In genomic region chr6:11153447-11153846, GRCh38 we compare ENCODE assay signal across 1 cellular context.
TF ChIP-seq lines count a peak whose summit lies in the region.

No MANE protein-coding gene starts in this region.

TF ChIP-seq in K562, 482 proteins besides CTCF, POLR2A, EP300 and RAD21:
- TF ChIP-seq KAT8 (IDR thresholded peaks at IDR 0.05; ENCODE audit: low read depth) (no peak), TEAD4 (IDR thresholded peaks at IDR 0.05; ENCODE audit: low read length) (no peak), TEAD4 (CRISPR knock-in tag; IDR thresholded peaks at IDR 0.05; ENCODE audit: borderline replicate concordance) (no peak), CCAR2 (IDR thresholded peaks at IDR 0.05; ENCODE audit: low read depth, low read length) (no peak), JUNB (CRISPR knock-in tag; conservative IDR thresholded peaks at IDR 0.05) (no peak), BHLHE40 (IDR thresholded peaks at IDR 0.05; ENCODE audit: low read length) (peak; percentile 55), PTRF (tag; IDR thresholded peaks at IDR 0.05) (no peak), L3MBTL2 (IDR thresholded peaks at IDR 0.05) (peak; percentile 73), E2F8 (IDR thresholded peaks at IDR 0.05; ENCODE audit: low read depth, partially characterized antibody) (no peak)
- TF ChIP-seq, protein P1, sequence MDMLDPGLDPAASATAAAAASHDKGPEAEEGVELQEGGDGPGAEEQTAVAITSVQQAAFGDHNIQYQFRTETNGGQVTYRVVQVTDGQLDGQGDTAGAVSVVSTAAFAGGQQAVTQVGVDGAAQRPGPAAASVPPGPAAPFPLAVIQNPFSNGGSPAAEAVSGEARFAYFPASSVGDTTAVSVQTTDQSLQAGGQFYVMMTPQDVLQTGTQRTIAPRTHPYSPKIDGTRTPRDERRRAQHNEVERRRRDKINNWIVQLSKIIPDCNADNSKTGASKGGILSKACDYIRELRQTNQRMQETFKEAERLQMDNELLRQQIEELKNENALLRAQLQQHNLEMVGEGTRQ (CRISPR knock-in tag; IDR thresholded peaks at IDR 0.05): 0 out of 2 replicates have a peak, but pooled peaks have one; percentile 27
- TF ChIP-seq, protein P2, sequence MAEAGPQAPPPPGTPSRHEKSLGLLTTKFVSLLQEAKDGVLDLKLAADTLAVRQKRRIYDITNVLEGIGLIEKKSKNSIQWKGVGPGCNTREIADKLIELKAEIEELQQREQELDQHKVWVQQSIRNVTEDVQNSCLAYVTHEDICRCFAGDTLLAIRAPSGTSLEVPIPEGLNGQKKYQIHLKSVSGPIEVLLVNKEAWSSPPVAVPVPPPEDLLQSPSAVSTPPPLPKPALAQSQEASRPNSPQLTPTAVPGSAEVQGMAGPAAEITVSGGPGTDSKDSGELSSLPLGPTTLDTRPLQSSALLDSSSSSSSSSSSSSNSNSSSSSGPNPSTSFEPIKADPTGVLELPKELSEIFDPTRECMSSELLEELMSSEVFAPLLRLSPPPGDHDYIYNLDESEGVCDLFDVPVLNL (CRISPR knock-in tag; IDR thresholded peaks at IDR 0.05; ENCODE audit: low read depth): no peak
- TF ChIP-seq, protein P3, sequence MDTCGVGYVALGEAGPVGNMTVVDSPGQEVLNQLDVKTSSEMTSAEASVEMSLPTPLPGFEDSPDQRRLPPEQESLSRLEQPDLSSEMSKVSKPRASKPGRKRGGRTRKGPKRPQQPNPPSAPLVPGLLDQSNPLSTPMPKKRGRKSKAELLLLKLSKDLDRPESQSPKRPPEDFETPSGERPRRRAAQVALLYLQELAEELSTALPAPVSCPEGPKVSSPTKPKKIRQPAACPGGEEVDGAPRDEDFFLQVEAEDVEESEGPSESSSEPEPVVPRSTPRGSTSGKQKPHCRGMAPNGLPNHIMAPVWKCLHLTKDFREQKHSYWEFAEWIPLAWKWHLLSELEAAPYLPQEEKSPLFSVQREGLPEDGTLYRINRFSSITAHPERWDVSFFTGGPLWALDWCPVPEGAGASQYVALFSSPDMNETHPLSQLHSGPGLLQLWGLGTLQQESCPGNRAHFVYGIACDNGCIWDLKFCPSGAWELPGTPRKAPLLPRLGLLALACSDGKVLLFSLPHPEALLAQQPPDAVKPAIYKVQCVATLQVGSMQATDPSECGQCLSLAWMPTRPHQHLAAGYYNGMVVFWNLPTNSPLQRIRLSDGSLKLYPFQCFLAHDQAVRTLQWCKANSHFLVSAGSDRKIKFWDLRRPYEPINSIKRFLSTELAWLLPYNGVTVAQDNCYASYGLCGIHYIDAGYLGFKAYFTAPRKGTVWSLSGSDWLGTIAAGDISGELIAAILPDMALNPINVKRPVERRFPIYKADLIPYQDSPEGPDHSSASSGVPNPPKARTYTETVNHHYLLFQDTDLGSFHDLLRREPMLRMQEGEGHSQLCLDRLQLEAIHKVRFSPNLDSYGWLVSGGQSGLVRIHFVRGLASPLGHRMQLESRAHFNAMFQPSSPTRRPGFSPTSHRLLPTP (IDR thresholded peaks at IDR 0.05; ENCODE audit: borderline replicate concordance, extremely low read depth, insufficient read length): no peak
- TF ChIP-seq, protein P4, sequence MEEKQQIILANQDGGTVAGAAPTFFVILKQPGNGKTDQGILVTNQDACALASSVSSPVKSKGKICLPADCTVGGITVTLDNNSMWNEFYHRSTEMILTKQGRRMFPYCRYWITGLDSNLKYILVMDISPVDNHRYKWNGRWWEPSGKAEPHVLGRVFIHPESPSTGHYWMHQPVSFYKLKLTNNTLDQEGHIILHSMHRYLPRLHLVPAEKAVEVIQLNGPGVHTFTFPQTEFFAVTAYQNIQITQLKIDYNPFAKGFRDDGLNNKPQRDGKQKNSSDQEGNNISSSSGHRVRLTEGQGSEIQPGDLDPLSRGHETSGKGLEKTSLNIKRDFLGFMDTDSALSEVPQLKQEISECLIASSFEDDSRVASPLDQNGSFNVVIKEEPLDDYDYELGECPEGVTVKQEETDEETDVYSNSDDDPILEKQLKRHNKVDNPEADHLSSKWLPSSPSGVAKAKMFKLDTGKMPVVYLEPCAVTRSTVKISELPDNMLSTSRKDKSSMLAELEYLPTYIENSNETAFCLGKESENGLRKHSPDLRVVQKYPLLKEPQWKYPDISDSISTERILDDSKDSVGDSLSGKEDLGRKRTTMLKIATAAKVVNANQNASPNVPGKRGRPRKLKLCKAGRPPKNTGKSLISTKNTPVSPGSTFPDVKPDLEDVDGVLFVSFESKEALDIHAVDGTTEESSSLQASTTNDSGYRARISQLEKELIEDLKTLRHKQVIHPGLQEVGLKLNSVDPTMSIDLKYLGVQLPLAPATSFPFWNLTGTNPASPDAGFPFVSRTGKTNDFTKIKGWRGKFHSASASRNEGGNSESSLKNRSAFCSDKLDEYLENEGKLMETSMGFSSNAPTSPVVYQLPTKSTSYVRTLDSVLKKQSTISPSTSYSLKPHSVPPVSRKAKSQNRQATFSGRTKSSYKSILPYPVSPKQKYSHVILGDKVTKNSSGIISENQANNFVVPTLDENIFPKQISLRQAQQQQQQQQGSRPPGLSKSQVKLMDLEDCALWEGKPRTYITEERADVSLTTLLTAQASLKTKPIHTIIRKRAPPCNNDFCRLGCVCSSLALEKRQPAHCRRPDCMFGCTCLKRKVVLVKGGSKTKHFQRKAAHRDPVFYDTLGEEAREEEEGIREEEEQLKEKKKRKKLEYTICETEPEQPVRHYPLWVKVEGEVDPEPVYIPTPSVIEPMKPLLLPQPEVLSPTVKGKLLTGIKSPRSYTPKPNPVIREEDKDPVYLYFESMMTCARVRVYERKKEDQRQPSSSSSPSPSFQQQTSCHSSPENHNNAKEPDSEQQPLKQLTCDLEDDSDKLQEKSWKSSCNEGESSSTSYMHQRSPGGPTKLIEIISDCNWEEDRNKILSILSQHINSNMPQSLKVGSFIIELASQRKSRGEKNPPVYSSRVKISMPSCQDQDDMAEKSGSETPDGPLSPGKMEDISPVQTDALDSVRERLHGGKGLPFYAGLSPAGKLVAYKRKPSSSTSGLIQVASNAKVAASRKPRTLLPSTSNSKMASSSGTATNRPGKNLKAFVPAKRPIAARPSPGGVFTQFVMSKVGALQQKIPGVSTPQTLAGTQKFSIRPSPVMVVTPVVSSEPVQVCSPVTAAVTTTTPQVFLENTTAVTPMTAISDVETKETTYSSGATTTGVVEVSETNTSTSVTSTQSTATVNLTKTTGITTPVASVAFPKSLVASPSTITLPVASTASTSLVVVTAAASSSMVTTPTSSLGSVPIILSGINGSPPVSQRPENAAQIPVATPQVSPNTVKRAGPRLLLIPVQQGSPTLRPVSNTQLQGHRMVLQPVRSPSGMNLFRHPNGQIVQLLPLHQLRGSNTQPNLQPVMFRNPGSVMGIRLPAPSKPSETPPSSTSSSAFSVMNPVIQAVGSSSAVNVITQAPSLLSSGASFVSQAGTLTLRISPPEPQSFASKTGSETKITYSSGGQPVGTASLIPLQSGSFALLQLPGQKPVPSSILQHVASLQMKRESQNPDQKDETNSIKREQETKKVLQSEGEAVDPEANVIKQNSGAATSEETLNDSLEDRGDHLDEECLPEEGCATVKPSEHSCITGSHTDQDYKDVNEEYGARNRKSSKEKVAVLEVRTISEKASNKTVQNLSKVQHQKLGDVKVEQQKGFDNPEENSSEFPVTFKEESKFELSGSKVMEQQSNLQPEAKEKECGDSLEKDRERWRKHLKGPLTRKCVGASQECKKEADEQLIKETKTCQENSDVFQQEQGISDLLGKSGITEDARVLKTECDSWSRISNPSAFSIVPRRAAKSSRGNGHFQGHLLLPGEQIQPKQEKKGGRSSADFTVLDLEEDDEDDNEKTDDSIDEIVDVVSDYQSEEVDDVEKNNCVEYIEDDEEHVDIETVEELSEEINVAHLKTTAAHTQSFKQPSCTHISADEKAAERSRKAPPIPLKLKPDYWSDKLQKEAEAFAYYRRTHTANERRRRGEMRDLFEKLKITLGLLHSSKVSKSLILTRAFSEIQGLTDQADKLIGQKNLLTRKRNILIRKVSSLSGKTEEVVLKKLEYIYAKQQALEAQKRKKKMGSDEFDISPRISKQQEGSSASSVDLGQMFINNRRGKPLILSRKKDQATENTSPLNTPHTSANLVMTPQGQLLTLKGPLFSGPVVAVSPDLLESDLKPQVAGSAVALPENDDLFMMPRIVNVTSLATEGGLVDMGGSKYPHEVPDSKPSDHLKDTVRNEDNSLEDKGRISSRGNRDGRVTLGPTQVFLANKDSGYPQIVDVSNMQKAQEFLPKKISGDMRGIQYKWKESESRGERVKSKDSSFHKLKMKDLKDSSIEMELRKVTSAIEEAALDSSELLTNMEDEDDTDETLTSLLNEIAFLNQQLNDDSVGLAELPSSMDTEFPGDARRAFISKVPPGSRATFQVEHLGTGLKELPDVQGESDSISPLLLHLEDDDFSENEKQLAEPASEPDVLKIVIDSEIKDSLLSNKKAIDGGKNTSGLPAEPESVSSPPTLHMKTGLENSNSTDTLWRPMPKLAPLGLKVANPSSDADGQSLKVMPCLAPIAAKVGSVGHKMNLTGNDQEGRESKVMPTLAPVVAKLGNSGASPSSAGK (IDR thresholded peaks at IDR 0.05): peak; percentile 58
